9 cellular contexts compared by ENCODE assay signal in the genomic region with DNA sequence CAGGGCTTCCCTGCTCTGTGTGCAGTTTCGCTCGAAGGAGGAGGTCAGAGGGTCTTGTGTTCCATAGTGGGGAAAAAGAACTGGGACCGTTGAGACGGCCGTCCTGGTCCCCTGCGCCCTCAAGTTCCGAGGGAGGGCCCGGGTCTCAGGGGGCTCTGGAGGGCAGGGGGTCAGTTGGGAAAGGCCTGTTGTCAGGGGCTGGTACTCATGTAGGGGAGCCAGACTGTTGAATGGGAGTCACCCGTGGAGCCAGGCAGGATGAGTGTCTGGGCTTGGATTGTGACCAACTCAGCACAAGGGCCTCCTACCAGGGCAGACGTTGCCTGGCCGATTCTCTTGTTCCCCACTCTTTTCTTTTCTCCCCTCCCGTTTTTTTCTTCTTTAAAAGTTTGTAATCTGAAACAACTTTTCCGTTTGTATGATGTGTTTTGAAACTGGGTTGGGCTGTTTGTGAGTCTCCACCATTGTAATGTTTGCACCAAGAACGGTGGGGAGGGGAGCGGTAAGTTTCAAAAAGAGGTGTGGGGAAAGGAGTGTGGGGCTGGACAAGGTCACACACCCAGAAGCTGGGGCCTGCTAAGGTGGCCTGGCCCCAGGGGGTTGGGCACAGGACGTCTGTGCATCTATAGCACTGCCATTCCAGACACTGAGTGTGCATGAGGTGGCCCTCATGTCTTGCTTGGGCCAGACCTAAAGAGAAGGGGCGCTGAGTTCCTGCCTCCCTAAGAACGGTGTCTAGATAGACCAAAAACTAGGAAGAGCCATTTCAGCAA. TPM values are rescaled to one million over a fixed set of nuclear protein-coding genes. Genes with fewer than 3 reads are reported as not detected.
DNase-seq lines count a peak whose midpoint lies in the region; ATAC-seq, FAIRE-seq and TF ChIP-seq lines count a peak whose summit lies in the region.
"Had no signal": no experiment of that assay in that cellular context is flagged by ENCODE, and none has a peak within 500 bp of the region (broad histone marks: within the 10 kb centered on the region; RNA-seq: fewer than 3 reads in every experiment).

No MANE protein-coding gene starts in this region.

- H3K9me3 ChIP-seq in A549, result no peaks in the 10 kb centered on the region
- H3K9me3 ChIP-seq in HAP-1, result no peaks in the 10 kb centered on the region
- no peaks in the 10 kb centered on the region for H3K9me3 ChIP-seq in H1 (ENCODE audit: insufficient read depth in 2 of 2, low read depth in 1 of 2, low read length in 1 of 2)
- H3K9me3 ChIP-seq in mucosa of descending colon, result no peaks in the 10 kb centered on the region
- no peaks in the 10 kb centered on the region for H3K9me3 ChIP-seq in upper lobe of left lung

- no peak overlapping the region for H2AK5ac ChIP-seq in H1 (ENCODE audit: low read depth, low read length)

- peak overlapping the region; percentile 52; the same call in 1 of the 2 replicates for H2AFZ ChIP-seq in H1 (ENCODE audit: low read length)

- H3K79me1 ChIP-seq in H1 (ENCODE audit: low read depth, low read length), result peaks cover 2% of the 10 kb centered on the region

- H3K18ac ChIP-seq in H1 (ENCODE audit: extremely low read depth, low read length), result peak overlapping the region; percentile 97

- in situ Hi-C loops in HAP-1 (cut with MboI; ENCODE audit: low sequenced_read_pairs), result no loop called here

- DNase-seq in A549 (ENCODE audit: low read depth in 1 of 2, low spot score in 1 of 2) (peak; percentile 14 to 22), HAP-1 (ENCODE audit: low spot score in 2 of 2) (peak in 1 of 2 experiments; percentile 53), H1 (ENCODE audit: low read depth in 1 of 2, low spot score in 2 of 2) (no peak), mucosa of descending colon (peak in 1 of 3 donors; percentile 30), upper lobe of left lung (peak in 1 of 2 donors; percentile 80), epidermal melanocyte (ENCODE audit: insufficient read length, low spot score) (no peak)

- peak overlapping the region; percentile 88 for H3K4me3 ChIP-seq in A549
- peak overlapping the region; percentile 71 for H3K4me3 ChIP-seq in HAP-1
- peak overlapping the region; percentile 46 to 77 (median 75) for H3K4me3 ChIP-seq in H1 (ENCODE audit: extremely low read depth in 1 of 4, insufficient read depth in 2 of 4, low read depth in 3 of 4, low read length in 4 of 4)
- H3K4me3 ChIP-seq in mucosa of descending colon, result peak overlapping the region; percentile 54
- H3K4me3 ChIP-seq in upper lobe of left lung, result peak overlapping the region; percentile 57 to 86 (median 68)

- CTCF ChIA-PET in A549 (lab: Yijun Ruan, JAX), result no interaction called here
- CTCF ChIA-PET in H1 (lab: Charles Lee; ENCODE audit: partially characterized antibody), result interaction anchor here (1.0 to 12.8 kb wide), 4 partner anchors 10 to 22 kb away, joined by 3 to 121 read pairs (median 4); no protein-coding TSS in a partner anchor

- H4K8ac ChIP-seq in H1 (ENCODE audit: extremely low read depth, insufficient read depth, low read length), result peak overlapping the region; percentile 79; the same call in 1 of the 2 replicates

- H4K20me1 ChIP-seq in H1 (replicated peaks in 1 of 2; ENCODE audit: control insufficient read depth in 1 of 2, insufficient read depth in 2 of 2, low read length in 2 of 2), result peaks cover 2% of the 10 kb centered on the region in 2 experiments

- no peak overlapping the region for H4K5ac ChIP-seq in H1 (ENCODE audit: insufficient read length, low read depth, low read length)

- no peak overlapping the region for H2BK20ac ChIP-seq in H1 (ENCODE audit: low read length)

- intact Hi-C loops in mucosa of descending colon (cut with DNase I, micrococcal nuclease), result no loop called here

- H3K56ac ChIP-seq in H1 (replicated peaks; ENCODE audit: insufficient read length, low read depth, low read length), result no peak overlapping the region

- no peak overlapping the region for H3K23ac ChIP-seq in H1 (ENCODE audit: insufficient read length)

- POLR2A ChIA-PET in A549 (lab: Yijun Ruan, JAX), result interaction anchor here (1.4 kb wide), 1 partner anchor 77 kb away, joined by 3 read pairs; no protein-coding TSS in a partner anchor
- POLR2A ChIA-PET in H1 (lab: Charles Lee; ENCODE audit: partially characterized antibody), result interaction anchor here (0.8 to 1.8 kb wide), 10 partner anchors 8 to 135 kb away, joined by 3 to 8 read pairs (median 3); no protein-coding TSS in a partner anchor

- ATAC-seq in A549 (peak; percentile 51 to 68; a peak in 5 of 6 replicates), mucosa of descending colon (peak; percentile 44), upper lobe of left lung (ENCODE audit: low FRiP score in 2 of 2) (peak; percentile 82 to 83), HG02840 (IDR thresholded peaks at IDR 0.05; ENCODE audit: low FRiP score, unreplicated experiment) (no peak)

- peaks cover 11% of the 10 kb centered on the region for H3K23me2 ChIP-seq in H1 (ENCODE audit: low read depth, low read length)

- no peak for TF ChIP-seq CTCF in A549 (IDR thresholded peaks at IDR 0.05)
- no peak for TF ChIP-seq CTCF in VCaP (conservative IDR thresholded peaks at IDR 0.05)
- TF ChIP-seq CTCF in H1 (IDR thresholded peaks at IDR 0.05; ENCODE audit: control extremely low read depth in 1 of 3, insufficient read depth in 1 of 3, low read depth in 1 of 3, low read length in 3 of 3), result no peak
- TF ChIP-seq CTCF in mucosa of descending colon (IDR thresholded peaks at IDR 0.05), result no peak
- no peak for TF ChIP-seq CTCF in upper lobe of left lung (IDR thresholded peaks at IDR 0.05)

- H2BK12ac ChIP-seq in H1 (ENCODE audit: low read depth, low read length), result peak overlapping the region; percentile 50; the same call in 1 of the 2 replicates

- no peak overlapping the region for H3K14ac ChIP-seq in H1 (ENCODE audit: insufficient read length)

- peak overlapping the region; percentile 40 for H4K91ac ChIP-seq in H1 (replicated peaks; ENCODE audit: insufficient read length, low read length)

- H2BK5ac ChIP-seq in H1 (ENCODE audit: low read depth, low read length), result no peak overlapping the region; the same call in 1 of the 2 replicates

- peaks cover 6% of the 10 kb centered on the region; the same call in 1 of the 2 replicates for H3K36me3 ChIP-seq in HAP-1 (replicated peaks)
- no peaks in the 10 kb centered on the region for H3K36me3 ChIP-seq in H1 (ENCODE audit: control insufficient read depth in 2 of 4, insufficient read depth in 4 of 4, low read length in 3 of 4)
- H3K36me3 ChIP-seq in mucosa of descending colon (ENCODE audit: low read depth), result no peaks in the 10 kb centered on the region
- H3K36me3 ChIP-seq in upper lobe of left lung, result no peaks in the 10 kb centered on the region

- TF ChIP-seq POLR2A in A549 (IDR thresholded peaks at IDR 0.05; ENCODE audit: low read length) (no peak), H1 (IDR thresholded peaks at IDR 0.05; ENCODE audit: control extremely low read depth in 1 of 2, low read depth in 2 of 2, low read length in 2 of 2) (no peak), upper lobe of left lung (IDR thresholded peaks at IDR 0.05) (peak in 1 of 4 donors; percentile 26)

- H3K9ac ChIP-seq in H1 (replicated peaks in 1 of 4; ENCODE audit: extremely low read depth in 1 of 4, low read depth in 3 of 4, low read length in 3 of 4), result peak overlapping the region in 3 of 4 experiments; percentile 29 to 60 (median 60); a peak in 5 of 7 replicates

- 0 out of 2 replicates have a peak overlapping the region, but pooled peaks have one; percentile 92 for H2BK15ac ChIP-seq in H1 (ENCODE audit: low read length)

- peak overlapping the region; percentile 87 to 91 for H3K27ac ChIP-seq in A549
- H3K27ac ChIP-seq in VCaP, result peak overlapping the region; percentile 88
- no peak overlapping the region for H3K27ac ChIP-seq in H1 (ENCODE audit: low read depth, low read length)
- H3K27ac ChIP-seq in upper lobe of left lung, result peak overlapping the region; percentile 79 to 91 (median 86)

- H3K4me1 ChIP-seq in A549 (peaks cover 5% of the 10 kb centered on the region; the same call in 1 of the 3 replicates), HAP-1 (peaks cover 8% of the 10 kb centered on the region), H1 (replicated peaks in 1 of 4; ENCODE audit: control insufficient read depth in 3 of 4, insufficient read depth in 4 of 4, low read length in 3 of 4) (peaks cover 0 to 5% (median 3%) of the 10 kb centered on the region in 4 experiments; a peak in 3 of 7 replicates), mucosa of descending colon (ENCODE audit: low read depth) (no peaks in the 10 kb centered on the region), upper lobe of left lung (peaks cover 7 to 19% (median 10%) of the 10 kb centered on the region in 4 donors)

- H3K27me3 ChIP-seq in HAP-1 (ENCODE audit: low read depth), result no peaks in the 10 kb centered on the region
- peaks cover 0 to 13% (median 7%) of the 10 kb centered on the region in 4 experiments; a peak in 4 of 7 replicates for H3K27me3 ChIP-seq in H1 (replicated peaks in 1 of 4; ENCODE audit: control insufficient read depth in 3 of 4, extremely low read depth in 1 of 4, insufficient read depth in 3 of 4, low read length in 3 of 4)
- H3K27me3 ChIP-seq in upper lobe of left lung, result no peaks in the 10 kb centered on the region

- TF ChIP-seq EP300 in A549 (IDR thresholded peaks at IDR 0.05), result no peak
- no peak for TF ChIP-seq EP300 in H1 (IDR thresholded peaks at IDR 0.05; ENCODE audit: borderline replicate concordance in 1 of 2, low read depth in 2 of 2, low read length in 2 of 2)
- TF ChIP-seq EP300 in upper lobe of left lung (IDR thresholded peaks at IDR 0.05), result no peak

- no peak overlapping the region for H2BK120ac ChIP-seq in H1 (replicated peaks; ENCODE audit: low read depth, low read length)

- no peak for TF ChIP-seq RAD21 in A549 (conservative IDR thresholded peaks at IDR 0.05 in 1 of 2, IDR thresholded peaks at IDR 0.05 in 1 of 2)
- TF ChIP-seq RAD21 in H1 (IDR thresholded peaks at IDR 0.05 in 1 of 2, conservative IDR thresholded peaks at IDR 0.05 in 1 of 2; ENCODE audit: low read depth in 2 of 2, low read length in 2 of 2), result no peak

- H3K4ac ChIP-seq in H1 (replicated peaks; ENCODE audit: insufficient read length, low read depth, low read length), result no peak overlapping the region

- FAIRE-seq in A549 (lab: Jason Lieb, UNC) (no peak), H1 (lab: Jason Lieb, UNC) (no peak)
- FAIRE-seq: endometrium had no signal

- H3K4me2 ChIP-seq in A549 (peak overlapping the region; percentile 97), H1 (ENCODE audit: insufficient read depth in 1 of 2, low read depth in 2 of 2, low read length in 2 of 2) (peak overlapping the region; percentile 77 to 85)

- 36% methylated on average over 18 of the region's 18 CpGs for WGBS in A549 (ENCODE audit: missing lambda C conversion rate)
- 34% methylated on average over 16 of the region's 18 CpGs; no CpG with 5 or more reads in 1 of the 2 experiments for WGBS in H1 (ENCODE audit: extremely low coverage in 1 of 2, insufficient coverage in 1 of 2, insufficient read length in 1 of 2, insufficient replicate concordance in 2 of 2, low coverage in 1 of 2, low lambda C conversion rate in 2 of 2, missing lambda C conversion rate in 1 of 2), 2 experiments
- 19 to 36% methylated on average over 10 to 18 of the region's 18 CpGs for WGBS in upper lobe of left lung, 2 donors

- H3K79me2 ChIP-seq in H1 (ENCODE audit: control insufficient read depth in 1 of 2, insufficient read depth in 2 of 2, low read length in 2 of 2), result peaks cover 0 to 35% of the 10 kb centered on the region in 2 experiments; a peak in 2 of 4 replicates

RNA-seq across cellular contexts. Expression of gene CMTM7, which starts 1.1 kb away (rescaled TPM):
- polyA plus RNA-seq in A549 (2011; rRNA removed), result 18.7 and 27.1 TPM in 2 replicates
- polyA plus RNA-seq in A549 (2012; cell fraction: cytosol; rRNA removed), result 35.7 and 42.0 TPM in 2 replicates
- polyA plus RNA-seq in A549 (2012; cell fraction: nucleus; rRNA removed), result 31.6 and 34.6 TPM in 2 replicates
- polyA plus RNA-seq in A549 (2017; fragmentation: RNase III; extraction: RNeasy Plus Mini Kit Qiagen cat#74134 plus additional on column Dnase treatment), result 12.9 to 15.3 TPM (median 14.2 TPM) in 3 replicates
- polyA minus RNA-seq in A549 (2011; rRNA and poly(A)+ RNA removed), result 17.8 and 23.1 TPM in 2 replicates
- total RNA-seq in H1 (2021; fragmentation: NEBNext Ultra II Directional; extraction: Animal tissue kit (Norgen Biotek cat#: 25700)), result 30.6 and 33.3 TPM in 2 replicates
- 65.8 and 74.0 TPM in 2 replicates for polyA plus RNA-seq in H1 (2011; rRNA removed)
- 37.3 TPM for polyA plus RNA-seq in H1 (2011; cell fraction: cytosol; rRNA removed)
- 48.0 TPM for polyA plus RNA-seq in H1 (2011; cell fraction: nucleus; rRNA removed)
- 30.6 to 37.6 TPM (median 31.3 TPM) in 4 replicates for polyA plus RNA-seq in H1 (2012, experiment 1 of 2)
- polyA plus RNA-seq in H1 (2012, experiment 2 of 2), result 33.4 TPM
- polyA plus RNA-seq in H1 (2013, experiment 1 of 2), result 35.5 TPM
- 39.5 TPM for polyA plus RNA-seq in H1 (2013, experiment 2 of 2)
- polyA minus RNA-seq in H1 (2011; rRNA and poly(A)+ RNA removed), result 20.8 and 24.3 TPM in 2 replicates
- 16.1 TPM for polyA minus RNA-seq in H1 (2011; cell fraction: cytosol; rRNA and poly(A)+ RNA removed)
- polyA minus RNA-seq in H1 (2011; cell fraction: nucleus; rRNA and poly(A)+ RNA removed), result 24.2 TPM
- 1 to 10 TPM; 3.6 to 5.1 (median 4.8) TPM for total RNA-seq in mucosa of descending colon
- 100 to 1,000 TPM in 1 of 6 donors, 10 to 100 TPM in 5; 39.4 to 103 (median 49.7) TPM for total RNA-seq in upper lobe of left lung

Comparison
In these comparisons a context has a peak if more than half of its experiments do, and no peak if none do; other contexts are left out.
1. DNase-seq: peak in A549 (2 of 2); none in H1 (0 of 2) and epidermal melanocyte (single experiment).
2. Of the 18 proteins assayed by ChIP-seq in both H1 and A549: peak only in H1: none; only in A549: MAX; in both: none; in neither: 17.
3. Peak in every context shown above with its lines, with median percentiles within 50 percentile points of each other: H3K4me3 ChIP-seq.